In genomic region chr9:81182421-81182820, GRCh38 we compare ENCODE assay signal across 12 cellular contexts.
DNase-seq lines count a peak whose midpoint lies in the region; ATAC-seq lines count a peak whose summit lies in the region.
"Had no signal": no experiment of that assay in that cellular context is flagged by ENCODE, and none has a peak within 500 bp of the region (broad histone marks: within the 10 kb centered on the region; RNA-seq: fewer than 3 reads in every experiment).

No MANE protein-coding gene starts in this region.

- DNase-seq in A172 (ENCODE audit: low spot score) (peak; percentile 53), amniotic stem cell (lab: John Stamatoyannopoulos, UW) (peak; percentile 5), iris pigment epithelial cell (ENCODE audit: low read depth) (peak; percentile 86), AML-193 (lab: John Stamatoyannopoulos, UW) (no peak), AG20443 (ENCODE audit: low spot score) (no peak)
- no peak for DNase-seq in activated CD4-positive, alpha-beta T cell treated with anti-CD3 and anti-CD28 coated beads for 1 hour
- DNase-seq: activated CD4-positive, alpha-beta memory T cell treated with anti-CD3 and anti-CD28 coated beads, Interleukin-2, amount 10 ng/mL, durations not matched to agents 7 days and 5 days; activated naive CD4-positive, alpha-beta T cell treated with anti-CD3 and anti-CD28 coated beads for 36 hours; spleen had no signal

- ATAC-seq in HG02763 (IDR thresholded peaks at IDR 0.05; ENCODE audit: unreplicated experiment) (peak; percentile 80), GM19328 (IDR thresholded peaks at IDR 0.05; ENCODE audit: unreplicated experiment) (no peak)
- ATAC-seq: GM23338 had no signal

Comparison
In these comparisons a context has a peak if more than half of its experiments do, and no peak if none do; other contexts are left out.
1. DNase-seq: peak in A172 (single experiment), amniotic stem cell (single experiment) and iris pigment epithelial cell (single experiment); none in AML-193 (0 of 2), activated CD4-positive, alpha-beta T cell treated with anti-CD3 and anti-CD28 coated beads for 1 hour (single experiment) and AG20443 (single experiment).